16 cellular contexts compared by ENCODE assay signal in genomic region chr1:56133517-56134472, GRCh38.
DNase-seq lines count a peak whose midpoint lies in the region; ATAC-seq, FAIRE-seq and TF ChIP-seq lines count a peak whose summit lies in the region.
"Had no signal": no experiment of that assay in that cellular context is flagged by ENCODE, and none has a peak within 500 bp of the region (broad histone marks: within the 10 kb centered on the region; RNA-seq: fewer than 3 reads in every experiment).

No MANE protein-coding gene starts in this region.

- no peaks in the 10 kb centered on the region for H3K9me3 ChIP-seq in left ventricle myocardium inferior (replicated peaks)

- intact Hi-C loops in left ventricle myocardium inferior (cut with micrococcal nuclease): no loop called here
- intact Hi-C loops in Right ventricle myocardium inferior (cut with DNase I): no loop called here

- peaks cover 26% of the 10 kb centered on the region for H3K4me1 ChIP-seq in left ventricle myocardium inferior
- H3K4me1 ChIP-seq: neural progenitor cell had no signal

- no peak for TF ChIP-seq CTCF in left ventricle myocardium inferior (IDR thresholded peaks at IDR 0.05; ENCODE audit: borderline replicate concordance)

- FAIRE-seq in HTR-8/SVneo (lab: Jason Lieb, UNC): no peak

- H3K36me3 ChIP-seq in left ventricle myocardium inferior: no peaks in the 10 kb centered on the region
- H3K36me3 ChIP-seq: neural progenitor cell had no signal

- peak overlapping the region; percentile 56 for H3K27ac ChIP-seq in left ventricle myocardium inferior (replicated peaks)
- H3K27ac ChIP-seq: neural progenitor cell had no signal

- H3K4me3 ChIP-seq in left ventricle myocardium inferior: no peak overlapping the region
- H3K4me3 ChIP-seq: neural progenitor cell had no signal

- no peaks in the 10 kb centered on the region for H3K27me3 ChIP-seq in left ventricle myocardium inferior (ENCODE audit: low read depth)
- H3K27me3 ChIP-seq: neural progenitor cell had no signal

- ATAC-seq in Right ventricle myocardium inferior (no peak), GM21825 (IDR thresholded peaks at IDR 0.05; ENCODE audit: unreplicated experiment) (peak; percentile 69), HG03571 (IDR thresholded peaks at IDR 0.05; ENCODE audit: unreplicated experiment) (peak; percentile 49), HG03354 (IDR thresholded peaks at IDR 0.05; ENCODE audit: poor library complexity, severe bottlenecking, unreplicated experiment) (no peak), GM21528 (IDR thresholded peaks at IDR 0.05; ENCODE audit: low FRiP score, unreplicated experiment) (no peak)
- ATAC-seq: activated T-helper 17 cell treated with anti-CD3 and anti-CD28 coated beads, Interleukin-2, amount 50 U/mL, for 72 hours; PC-3 had no signal

- DNase-seq in left ventricle myocardium inferior (no peak), Right ventricle myocardium inferior (ENCODE audit: missing footprints) (no peak), CD1c-positive myeloid dendritic cell (ENCODE audit: extremely low spot score) (no peak), HTR-8/SVneo (ENCODE audit: insufficient read length, low spot score) (no peak)
- DNase-seq: ACHN; activated CD4-positive, alpha-beta T cell treated with anti-CD3 and anti-CD28 coated beads, Interleukin-2, amount 10 ng/mL, durations not matched to agents 7 days and 5 days; DMS153; head of caudate nucleus; NCI-H2081; PC-3 had no signal

Comparison
In these comparisons a context has a peak if more than half of its experiments do, and no peak if none do; other contexts are left out.
1. ATAC-seq: peak in GM21825 (single experiment) and HG03571 (single experiment); none in Right ventricle myocardium inferior (single experiment), HG03354 (single experiment) and GM21528 (single experiment).